ENCODE assay signal across 11 cellular contexts in genomic region chr10:61760943-61761824, GRCh38.
A peak's percentile ranks its signal among the peaks of the same experiment; 100 is the strongest.
DNase-seq lines count a peak whose midpoint lies in the region; TF ChIP-seq lines count a peak whose summit lies in the region.
"Had no signal": no experiment of that assay in that cellular context is flagged by ENCODE, and none has a peak within 500 bp of the region (broad histone marks: within the 10 kb centered on the region; RNA-seq: fewer than 3 reads in every experiment).

No MANE protein-coding gene starts in this region.

- peak; percentile 80 for DNase-seq in Caki2 (ENCODE audit: low read depth)
- DNase-seq in NCI-H2227 treated with DMSO at 0.1 percent for 48 hours (lab: John Stamatoyannopoulos, UW): peak; percentile 71
- peak; percentile 38 to 70 for DNase-seq in cardiac fibroblast (ENCODE audit: low read depth in 2 of 2)
- DNase-seq in myocyte (ENCODE audit: low read depth): peak; percentile 56
- DNase-seq in OCI-M2 (lab: John Stamatoyannopoulos, UW; ENCODE audit: unreplicated experiment): no peak
- no peak for DNase-seq in HK-2 (ENCODE audit: unreplicated experiment)
- DNase-seq in NCI-H524 treated with DMSO at 0.1 percent for 48 hours (lab: John Stamatoyannopoulos, UW): no peak
- DNase-seq in amniotic stem cell (lab: John Stamatoyannopoulos, UW): no peak
- DNase-seq: aorta, NCI-H2171 treated with DMSO at 0.1 percent for 48 hours, right lobe of liver had no signal

- in situ Hi-C loops in Caki2 (cut with HindIII; ENCODE audit: low pct_unique_long_range_greater_than_20kb, low sequenced_read_pairs): no loop called here

- H3K4me3 ChIP-seq in cardiac fibroblast (replicated peaks in 1 of 2; ENCODE audit: low read depth in 2 of 2, low read length in 2 of 2): no peak overlapping the region
- H3K4me3 ChIP-seq: right lobe of liver had no signal

- no peak for TF ChIP-seq CTCF in cardiac fibroblast (IDR thresholded peaks at IDR 0.05; ENCODE audit: low read depth, low read length)

Comparison
In these comparisons a context has a peak if more than half of its experiments do, and no peak if none do; other contexts are left out.
1. DNase-seq: peak in Caki2 (single experiment), NCI-H2227 treated with DMSO at 0.1 percent for 48 hours (single experiment), cardiac fibroblast (2 of 2) and myocyte (single experiment); none in OCI-M2 (single experiment), HK-2 (single experiment), NCI-H524 treated with DMSO at 0.1 percent for 48 hours (single experiment) and amniotic stem cell (single experiment).